Comparison of ENCODE assay signal across 1 cellular context in the genomic region with DNA sequence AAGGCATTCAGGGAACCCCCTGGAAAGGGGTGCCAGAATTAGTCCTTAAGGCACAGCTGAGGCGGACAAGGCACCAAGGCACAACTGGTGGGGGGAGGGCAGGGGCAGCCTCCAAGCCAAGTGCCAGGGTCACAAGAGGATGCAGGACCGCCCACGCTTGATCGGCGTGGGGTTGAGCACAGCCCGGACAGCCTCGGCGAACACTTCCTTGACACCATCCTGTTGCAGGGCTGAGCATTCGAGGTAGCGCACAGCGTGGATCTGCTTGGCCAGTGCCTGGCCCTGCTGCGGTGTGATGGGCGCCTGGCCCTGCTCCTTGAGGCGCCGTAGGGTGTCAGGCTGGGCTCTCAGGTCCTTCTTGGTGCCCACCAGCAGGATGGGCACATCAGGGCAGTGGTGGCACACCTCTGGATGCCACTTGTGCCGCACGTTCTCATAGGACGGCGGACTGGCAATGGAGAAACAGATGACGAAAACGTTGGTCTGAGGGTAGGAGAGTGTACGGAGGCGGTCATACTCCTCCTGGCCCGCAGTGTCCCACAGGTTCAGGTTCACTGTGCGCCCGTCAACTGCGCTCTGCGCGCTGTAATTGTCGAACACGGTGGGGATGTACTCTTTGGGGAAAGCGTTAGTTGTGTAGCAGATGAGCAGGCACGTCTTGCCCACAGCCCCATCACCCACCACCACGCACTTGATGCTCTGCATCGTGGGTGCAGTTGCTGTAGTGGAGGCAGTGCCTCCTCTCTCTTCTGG.
TF ChIP-seq lines count a peak whose summit lies in the region.

No MANE protein-coding gene starts in this region.

TF ChIP-seq in GM23338, 12 proteins besides CTCF, POLR2A, EP300 and RAD21:
- TF ChIP-seq, protein P1, sequence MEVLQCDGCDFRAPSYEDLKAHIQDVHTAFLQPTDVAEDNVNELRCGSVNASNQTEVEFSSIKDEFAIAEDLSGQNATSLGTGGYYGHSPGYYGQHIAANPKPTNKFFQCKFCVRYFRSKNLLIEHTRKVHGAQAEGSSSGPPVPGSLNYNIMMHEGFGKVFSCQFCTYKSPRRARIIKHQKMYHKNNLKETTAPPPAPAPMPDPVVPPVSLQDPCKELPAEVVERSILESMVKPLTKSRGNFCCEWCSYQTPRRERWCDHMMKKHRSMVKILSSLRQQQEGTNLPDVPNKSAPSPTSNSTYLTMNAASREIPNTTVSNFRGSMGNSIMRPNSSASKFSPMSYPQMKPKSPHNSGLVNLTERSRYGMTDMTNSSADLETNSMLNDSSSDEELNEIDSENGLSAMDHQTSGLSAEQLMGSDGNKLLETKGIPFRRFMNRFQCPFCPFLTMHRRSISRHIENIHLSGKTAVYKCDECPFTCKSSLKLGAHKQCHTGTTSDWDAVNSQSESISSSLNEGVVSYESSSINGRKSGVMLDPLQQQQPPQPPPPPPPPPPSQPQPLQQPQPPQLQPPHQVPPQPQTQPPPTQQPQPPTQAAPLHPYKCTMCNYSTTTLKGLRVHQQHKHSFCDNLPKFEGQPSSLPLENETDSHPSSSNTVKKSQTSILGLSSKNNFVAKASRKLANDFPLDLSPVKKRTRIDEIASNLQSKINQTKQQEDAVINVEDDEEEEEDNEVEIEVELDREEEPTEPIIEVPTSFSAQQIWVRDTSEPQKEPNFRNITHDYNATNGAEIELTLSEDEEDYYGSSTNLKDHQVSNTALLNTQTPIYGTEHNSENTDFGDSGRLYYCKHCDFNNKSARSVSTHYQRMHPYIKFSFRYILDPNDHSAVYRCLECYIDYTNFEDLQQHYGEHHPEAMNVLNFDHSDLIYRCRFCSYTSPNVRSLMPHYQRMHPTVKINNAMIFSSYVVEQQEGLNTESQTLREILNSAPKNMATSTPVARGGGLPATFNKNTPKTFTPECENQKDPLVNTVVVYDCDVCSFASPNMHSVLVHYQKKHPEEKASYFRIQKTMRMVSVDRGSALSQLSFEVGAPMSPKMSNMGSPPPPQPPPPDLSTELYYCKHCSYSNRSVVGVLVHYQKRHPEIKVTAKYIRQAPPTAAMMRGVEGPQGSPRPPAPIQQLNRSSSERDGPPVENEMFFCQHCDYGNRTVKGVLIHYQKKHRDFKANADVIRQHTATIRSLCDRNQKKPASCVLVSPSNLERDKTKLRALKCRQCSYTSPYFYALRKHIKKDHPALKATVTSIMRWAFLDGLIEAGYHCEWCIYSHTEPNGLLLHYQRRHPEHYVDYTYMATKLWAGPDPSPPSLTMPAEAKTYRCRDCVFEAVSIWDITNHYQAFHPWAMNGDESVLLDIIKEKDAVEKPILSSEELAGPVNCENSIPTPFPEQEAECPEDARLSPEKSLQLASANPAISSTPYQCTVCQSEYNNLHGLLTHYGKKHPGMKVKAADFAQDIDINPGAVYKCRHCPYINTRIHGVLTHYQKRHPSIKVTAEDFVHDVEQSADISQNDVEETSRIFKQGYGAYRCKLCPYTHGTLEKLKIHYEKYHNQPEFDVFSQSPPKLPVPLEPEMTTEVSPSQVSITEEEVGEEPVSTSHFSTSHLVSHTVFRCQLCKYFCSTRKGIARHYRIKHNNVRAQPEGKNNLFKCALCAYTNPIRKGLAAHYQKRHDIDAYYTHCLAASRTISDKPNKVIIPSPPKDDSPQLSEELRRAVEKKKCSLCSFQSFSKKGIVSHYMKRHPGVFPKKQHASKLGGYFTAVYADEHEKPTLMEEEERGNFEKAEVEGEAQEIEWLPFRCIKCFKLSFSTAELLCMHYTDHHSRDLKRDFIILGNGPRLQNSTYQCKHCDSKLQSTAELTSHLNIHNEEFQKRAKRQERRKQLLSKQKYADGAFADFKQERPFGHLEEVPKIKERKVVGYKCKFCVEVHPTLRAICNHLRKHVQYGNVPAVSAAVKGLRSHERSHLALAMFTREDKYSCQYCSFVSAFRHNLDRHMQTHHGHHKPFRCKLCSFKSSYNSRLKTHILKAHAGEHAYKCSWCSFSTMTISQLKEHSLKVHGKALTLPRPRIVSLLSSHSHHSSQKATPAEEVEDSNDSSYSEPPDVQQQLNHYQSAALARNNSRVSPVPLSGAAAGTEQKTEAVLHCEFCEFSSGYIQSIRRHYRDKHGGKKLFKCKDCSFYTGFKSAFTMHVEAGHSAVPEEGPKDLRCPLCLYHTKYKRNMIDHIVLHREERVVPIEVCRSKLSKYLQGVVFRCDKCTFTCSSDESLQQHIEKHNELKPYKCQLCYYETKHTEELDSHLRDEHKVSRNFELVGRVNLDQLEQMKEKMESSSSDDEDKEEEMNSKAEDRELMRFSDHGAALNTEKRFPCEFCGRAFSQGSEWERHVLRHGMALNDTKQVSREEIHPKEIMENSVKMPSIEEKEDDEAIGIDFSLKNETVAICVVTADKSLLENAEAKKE (CRISPR knock-in tag; IDR thresholded peaks at IDR 0.05): no peak
- TF ChIP-seq, protein P2, sequence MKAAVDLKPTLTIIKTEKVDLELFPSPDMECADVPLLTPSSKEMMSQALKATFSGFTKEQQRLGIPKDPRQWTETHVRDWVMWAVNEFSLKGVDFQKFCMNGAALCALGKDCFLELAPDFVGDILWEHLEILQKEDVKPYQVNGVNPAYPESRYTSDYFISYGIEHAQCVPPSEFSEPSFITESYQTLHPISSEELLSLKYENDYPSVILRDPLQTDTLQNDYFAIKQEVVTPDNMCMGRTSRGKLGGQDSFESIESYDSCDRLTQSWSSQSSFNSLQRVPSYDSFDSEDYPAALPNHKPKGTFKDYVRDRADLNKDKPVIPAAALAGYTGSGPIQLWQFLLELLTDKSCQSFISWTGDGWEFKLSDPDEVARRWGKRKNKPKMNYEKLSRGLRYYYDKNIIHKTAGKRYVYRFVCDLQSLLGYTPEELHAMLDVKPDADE (IDR thresholded peaks at IDR 0.05): no peak
- TF ChIP-seq REST (IDR thresholded peaks at IDR 0.05; ENCODE audit: unreplicated experiment) (no peak), STAT1 (IDR thresholded peaks at IDR 0.05; ENCODE audit: unreplicated experiment) (no peak), ZNF331 (CRISPR knock-in tag; IDR thresholded peaks at IDR 0.05; ENCODE audit: low read depth) (no peak), POLR2AphosphoS5 (IDR thresholded peaks at IDR 0.05; ENCODE audit: low read depth) (no peak), EZH2phosphoT487 (IDR thresholded peaks at IDR 0.05; ENCODE audit: unreplicated experiment) (no peak), CREB1 (CRISPR knock-in tag; IDR thresholded peaks at IDR 0.05; ENCODE audit: low read depth) (no peak), ZNF114 (CRISPR knock-in tag; IDR thresholded peaks at IDR 0.05) (no peak), EZH2 (IDR thresholded peaks at IDR 0.05; ENCODE audit: low read depth, unreplicated experiment) (no peak), JUNB (IDR thresholded peaks at IDR 0.05; ENCODE audit: unreplicated experiment) (no peak), NANOG (IDR thresholded peaks at IDR 0.05; ENCODE audit: borderline replicate concordance) (no peak)
